ENCODE assay signal across 27 cellular contexts in the genomic region with DNA sequence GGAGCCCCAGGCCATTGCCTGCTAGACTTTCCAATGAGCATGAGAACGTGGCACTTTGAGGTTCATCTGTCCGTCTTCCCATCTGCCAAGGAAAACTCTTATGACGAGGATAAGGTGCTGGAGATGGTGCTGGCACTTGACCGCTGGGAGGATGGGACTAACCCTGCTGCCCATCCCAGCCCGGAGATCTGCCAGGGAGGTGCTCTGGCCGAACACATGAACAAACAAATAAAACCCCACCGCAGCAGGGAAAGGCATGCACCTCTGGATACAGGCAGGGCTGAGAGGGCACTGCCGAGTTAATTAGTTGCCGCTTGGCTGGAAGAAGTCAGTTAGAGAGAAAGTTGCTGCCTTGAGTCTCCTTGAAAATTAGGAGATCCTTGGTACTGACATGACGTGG.
"Had no signal": no experiment of that assay in that cellular context is flagged by ENCODE, and none has a peak within 500 bp of the region (broad histone marks: within the 10 kb centered on the region; RNA-seq: fewer than 3 reads in every experiment).

No MANE protein-coding gene starts in this region.

- H3K9me3 ChIP-seq: body of pancreas had no signal

- H3K27me3 Mint-ChIP-seq: activated B cell treated with CpG ODN at 0.5 μM for 24 hours; activated CD4-positive, alpha-beta T cell treated with anti-CD3 and anti-CD28 coated beads, Interleukin-2, amount 10 ng/mL, durations not matched to agents 7 days and 5 days had no signal

- FAIRE-seq: K562 had no signal

- H3K27me3 ChIP-seq: body of pancreas had no signal

- ATAC-seq: activated T-helper 17 cell treated with anti-CD3 and anti-CD28 coated beads, Interleukin-2, amount 50 U/mL, for 72 hours; body of pancreas; K562; T-helper 17 cell had no signal

- H3K4me1 ChIP-seq: body of pancreas had no signal

- H3K27ac ChIP-seq: body of pancreas had no signal

- DNase-seq: activated B cell treated with CpG ODN at 0.5 μM for 24 hours; activated CD4-positive, alpha-beta memory T cell treated with anti-CD3 and anti-CD28 coated beads for 36 hours; activated CD4-positive, alpha-beta T cell treated with anti-CD3 and anti-CD28 coated beads for 1 hour; activated CD4-positive, alpha-beta T cell treated with anti-CD3 and anti-CD28 coated beads, Interleukin-2, amount 10 ng/mL, durations not matched to agents 7 days and 5 days; activated CD8-positive, alpha-beta memory T cell treated with anti-CD3 and anti-CD28 coated beads for 24 hours; activated naive CD4-positive, alpha-beta T cell treated with anti-CD3 and anti-CD28 coated beads, Interleukin-2, amount 50 U/mL, for 16 hours; activated naive CD8-positive, alpha-beta T cell treated with anti-CD3 and anti-CD28 coated beads, Interleukin-2, amount 10 ng/mL, durations not matched to agents 7 days and 5 days; activated T-cell treated with anti-CD3 and anti-CD28 coated beads for 4 hours; activated T-cell treated with anti-CD3 and anti-CD28 coated beads, Interleukin-2, amount 50 U/mL, for 48 hours; aorta; Karpas-422; NCI-H1092; NCI-H1417; NCI-H1930; NCI-H2107; NCI-H2171 treated with DMSO at 0.1 percent for 48 hours; NCI-H345; NCI-H510A; NCI-H526 treated with DMSO at 0.1 percent for 48 hours; NCI-H82; SHP77 treated with DMSO at 0.1 percent for 48 hours; T-helper 17 cell; T-helper 9 cell had no signal

- H3K4me1 Mint-ChIP-seq: activated B cell treated with CpG ODN at 0.5 μM for 24 hours; activated CD4-positive, alpha-beta T cell treated with anti-CD3 and anti-CD28 coated beads, Interleukin-2, amount 10 ng/mL, durations not matched to agents 7 days and 5 days; activated naive CD8-positive, alpha-beta T cell treated with anti-CD3 and anti-CD28 coated beads, Interleukin-2, amount 10 ng/mL, durations not matched to agents 7 days and 5 days; activated T-helper 17 cell treated with anti-CD3 and anti-CD28 coated beads, Interleukin-2, amount 50 U/mL, for 72 hours; central memory CD8-positive, alpha-beta T cell; T-helper 17 cell had no signal

- H3K9me3 Mint-ChIP-seq: activated B cell treated with CpG ODN at 0.5 μM for 24 hours; activated CD4-positive, alpha-beta memory T cell treated with anti-CD3 and anti-CD28 coated beads for 36 hours; activated CD4-positive, alpha-beta T cell treated with anti-CD3 and anti-CD28 coated beads, Interleukin-2, amount 10 ng/mL, durations not matched to agents 7 days and 5 days; activated naive CD8-positive, alpha-beta T cell treated with anti-CD3 and anti-CD28 coated beads, Interleukin-2, amount 10 ng/mL, durations not matched to agents 7 days and 5 days; activated T-helper 17 cell treated with anti-CD3 and anti-CD28 coated beads, Interleukin-2, amount 50 U/mL, for 72 hours; central memory CD8-positive, alpha-beta T cell had no signal

- H3K27ac Mint-ChIP-seq: activated B cell treated with CpG ODN at 0.5 μM for 24 hours; activated CD4-positive, alpha-beta memory T cell treated with anti-CD3 and anti-CD28 coated beads for 36 hours; activated CD4-positive, alpha-beta T cell treated with anti-CD3 and anti-CD28 coated beads, Interleukin-2, amount 10 ng/mL, durations not matched to agents 7 days and 5 days; activated naive CD8-positive, alpha-beta T cell treated with anti-CD3 and anti-CD28 coated beads, Interleukin-2, amount 10 ng/mL, durations not matched to agents 7 days and 5 days; activated T-helper 17 cell treated with anti-CD3 and anti-CD28 coated beads, Interleukin-2, amount 50 U/mL, for 72 hours; T-helper 17 cell had no signal

- H3K4me3 ChIP-seq: body of pancreas, K562 had no signal

- H3K36me3 Mint-ChIP-seq: activated CD4-positive, alpha-beta memory T cell treated with anti-CD3 and anti-CD28 coated beads for 36 hours; activated naive CD8-positive, alpha-beta T cell treated with anti-CD3 and anti-CD28 coated beads, Interleukin-2, amount 10 ng/mL, durations not matched to agents 7 days and 5 days had no signal

- H3K4me3 Mint-ChIP-seq: activated B cell treated with CpG ODN at 0.5 μM for 24 hours; activated CD4-positive, alpha-beta memory T cell treated with anti-CD3 and anti-CD28 coated beads for 36 hours; activated CD4-positive, alpha-beta T cell treated with anti-CD3 and anti-CD28 coated beads, Interleukin-2, amount 10 ng/mL, durations not matched to agents 7 days and 5 days; activated naive CD8-positive, alpha-beta T cell treated with anti-CD3 and anti-CD28 coated beads, Interleukin-2, amount 10 ng/mL, durations not matched to agents 7 days and 5 days; activated T-helper 17 cell treated with anti-CD3 and anti-CD28 coated beads, Interleukin-2, amount 50 U/mL, for 72 hours; central memory CD8-positive, alpha-beta T cell; T-helper 17 cell had no signal
